Comparison of ENCODE assay signal across 11 cellular contexts in the genomic region with DNA sequence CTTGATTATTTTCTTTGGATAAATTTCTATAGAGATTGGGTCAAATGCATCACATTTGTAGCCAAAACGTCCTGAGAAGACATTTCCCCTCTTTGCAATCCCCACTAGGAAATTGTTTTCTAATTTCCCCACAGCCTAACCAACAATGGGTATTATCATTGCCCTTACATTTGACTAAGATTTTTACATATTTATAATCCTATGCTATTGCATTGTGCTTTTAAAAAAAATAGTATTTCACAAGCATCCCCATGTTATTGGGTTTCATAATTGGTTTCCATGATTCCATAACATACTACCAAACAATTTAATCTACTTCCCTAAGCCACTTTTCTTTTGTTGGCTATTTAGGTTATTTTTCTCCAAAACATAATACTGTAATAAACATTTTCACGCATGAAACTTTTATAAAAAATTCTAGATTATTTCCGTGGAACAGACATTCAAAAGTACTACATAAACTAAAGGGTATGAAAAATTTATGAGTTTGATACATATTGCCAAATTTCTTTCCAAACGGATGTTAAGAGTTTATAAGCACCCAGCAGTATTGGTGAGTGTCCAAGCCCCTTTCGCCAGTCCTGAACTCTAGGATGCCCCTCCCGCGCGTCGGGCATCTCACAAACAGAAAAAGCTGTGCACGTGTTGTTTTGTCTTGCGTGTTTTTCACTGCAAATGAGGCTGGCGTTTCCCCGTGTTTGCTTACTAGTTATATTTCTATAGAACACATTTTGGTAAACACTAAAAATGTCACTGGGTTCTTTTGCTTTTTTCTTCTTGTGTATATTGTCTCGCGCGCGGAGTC. TPM values are rescaled to one million over a fixed set of nuclear protein-coding genes. Genes with fewer than 3 reads are reported as not detected.
DNase-seq lines count a peak whose midpoint lies in the region; ATAC-seq and TF ChIP-seq lines count a peak whose summit lies in the region.
"Had no signal": no experiment of that assay in that cellular context is flagged by ENCODE, and none has a peak within 500 bp of the region (broad histone marks: within the 10 kb centered on the region; RNA-seq: fewer than 3 reads in every experiment).

No MANE protein-coding gene starts in this region.

- no peak for DNase-seq in CD4-positive, CD25-positive, alpha-beta regulatory T cell
- no peak for DNase-seq in Caco-2
- no peak for DNase-seq in activated T-helper 1 cell treated with anti-CD3 and anti-CD28 coated beads, Interleukin-12 subunit alpha, Interleukin-12 subunit beta, Interleukin-2, Interleukin-4 antibody, amounts not matched to agents 30 ng/mL and 10 ng/mL and 1 ng/mL, durations not matched to agents 14 hours and 24 hours and 36 hours (ENCODE audit: low spot score)
- no peak for DNase-seq in memory B cell (ENCODE audit: low spot score in 2 of 2)
- DNase-seq in NCI-H1105 (lab: John Stamatoyannopoulos, UW) = no peak
- DNase-seq: NCI-H2081 treated with DMSO at 0.1 percent for 48 hours, NCI-H748 treated with DMSO at 0.1 percent for 48 hours had no signal

- no peaks in the 10 kb centered on the region for H3K9me3 ChIP-seq in CD4-positive, CD25-positive, alpha-beta regulatory T cell (ENCODE audit: control insufficient read depth in 2 of 2, low read length in 2 of 2)
- no peaks in the 10 kb centered on the region for H3K9me3 ChIP-seq in Caco-2
- H3K9me3 ChIP-seq: breast epithelium, sigmoid colon had no signal

- intact Hi-C loops in Caco-2 (cut with micrococcal nuclease; ENCODE audit: unreplicated experiment) = no loop called here
- intact Hi-C loops in activated T-helper 1 cell treated with anti-CD3 and anti-CD28 coated beads, Interleukin-12 subunit alpha, Interleukin-12 subunit beta, Interleukin-2, Interleukin-4 antibody, amounts not matched to agents 30 ng/mL and 10 ng/mL and 1 ng/mL, durations not matched to agents 14 hours and 24 hours and 36 hours (cut with micrococcal nuclease) = loop anchor here (1.0 kb wide), 1 partner anchor 8 kb away; no protein-coding TSS in a partner anchor

- no peaks in the 10 kb centered on the region for H3K36me3 ChIP-seq in CD4-positive, CD25-positive, alpha-beta regulatory T cell (ENCODE audit: control insufficient read depth, insufficient read depth, low read length)
- no peaks in the 10 kb centered on the region for H3K36me3 ChIP-seq in Caco-2 (ENCODE audit: control insufficient read depth, insufficient read depth, low read length)
- H3K36me3 ChIP-seq: breast epithelium, sigmoid colon had no signal

- H3K4me1 Mint-ChIP-seq in CD4-positive, CD25-positive, alpha-beta regulatory T cell = peaks cover 0 to 30% (median 10%) of the 10 kb centered on the region in 4 donors
- H3K4me1 Mint-ChIP-seq in Caco-2 (ENCODE audit: low read depth, unreplicated experiment) (no peaks in the 10 kb centered on the region), memory B cell (peaks cover 8% of the 10 kb centered on the region)
- peaks cover 17% of the 10 kb centered on the region for H3K4me1 Mint-ChIP-seq in activated T-helper 1 cell treated with anti-CD3 and anti-CD28 coated beads, Interleukin-12 subunit alpha, Interleukin-12 subunit beta, Interleukin-2, Interleukin-4 antibody, amounts not matched to agents 30 ng/mL and 10 ng/mL and 1 ng/mL, durations not matched to agents 14 hours and 24 hours and 36 hours (ENCODE audit: low read depth)

- peaks cover 5% of the 10 kb centered on the region for H3K36me3 Mint-ChIP-seq in CD4-positive, CD25-positive, alpha-beta regulatory T cell
- H3K36me3 Mint-ChIP-seq in Caco-2 (ENCODE audit: insufficient read depth, unreplicated experiment) (no peaks in the 10 kb centered on the region), memory B cell (no peaks in the 10 kb centered on the region)
- H3K36me3 Mint-ChIP-seq in activated T-helper 1 cell treated with anti-CD3 and anti-CD28 coated beads, Interleukin-12 subunit alpha, Interleukin-12 subunit beta, Interleukin-2, Interleukin-4 antibody, amounts not matched to agents 30 ng/mL and 10 ng/mL and 1 ng/mL, durations not matched to agents 14 hours and 24 hours and 36 hours (ENCODE audit: low read depth) = peaks cover 1% of the 10 kb centered on the region

- no peak for TF ChIP-seq CTCF in Caco-2 (IDR thresholded peaks at IDR 0.05; ENCODE audit: insufficient read depth in 1 of 2, low read depth in 1 of 2, low read length in 1 of 2, severe bottlenecking in 1 of 2, unreplicated experiment in 1 of 2)

- no peak overlapping the region for H3K27ac ChIP-seq in CD4-positive, CD25-positive, alpha-beta regulatory T cell (ENCODE audit: insufficient read depth, low read length, poor library complexity, severe bottlenecking)
- H3K27ac ChIP-seq: breast epithelium, sigmoid colon had no signal

- peak overlapping the region; percentile 73 to 86 (median 81) for H3K4me3 Mint-ChIP-seq in CD4-positive, CD25-positive, alpha-beta regulatory T cell
- peak overlapping the region; percentile 79 for H3K4me3 Mint-ChIP-seq in Caco-2 (ENCODE audit: unreplicated experiment)
- peak overlapping the region; percentile 78 for H3K4me3 Mint-ChIP-seq in activated T-helper 1 cell treated with anti-CD3 and anti-CD28 coated beads, Interleukin-12 subunit alpha, Interleukin-12 subunit beta, Interleukin-2, Interleukin-4 antibody, amounts not matched to agents 30 ng/mL and 10 ng/mL and 1 ng/mL, durations not matched to agents 14 hours and 24 hours and 36 hours
- H3K4me3 Mint-ChIP-seq in memory B cell = peak overlapping the region; percentile 73

- CTCF ChIA-PET in Caco-2 (lab: Charles Lee) = no interaction called here

- no TSS peak for BruUV-seq in Caco-2 (replicated peaks; lab: Mats Ljungman, UMichigan)

- H3K4me3 ChIP-seq in CD4-positive, CD25-positive, alpha-beta regulatory T cell (ENCODE audit: low read depth, low read length) = no peak overlapping the region
- H3K4me3 ChIP-seq in Caco-2 (ENCODE audit: low read depth, low read length) = no peak overlapping the region

- H3K9me3 Mint-ChIP-seq in CD4-positive, CD25-positive, alpha-beta regulatory T cell = peaks cover 0 to 4% (median 0%) of the 10 kb centered on the region in 7 donors
- no peaks in the 10 kb centered on the region for H3K9me3 Mint-ChIP-seq in Caco-2 (ENCODE audit: unreplicated experiment)
- no peaks in the 10 kb centered on the region for H3K9me3 Mint-ChIP-seq in activated T-helper 1 cell treated with anti-CD3 and anti-CD28 coated beads, Interleukin-12 subunit alpha, Interleukin-12 subunit beta, Interleukin-2, Interleukin-4 antibody, amounts not matched to agents 30 ng/mL and 10 ng/mL and 1 ng/mL, durations not matched to agents 14 hours and 24 hours and 36 hours
- H3K9me3 Mint-ChIP-seq in memory B cell = no peaks in the 10 kb centered on the region

- POLR2A ChIA-PET in Caco-2 (lab: Charles Lee) = no interaction called here

- peaks cover 41% of the 10 kb centered on the region for H3K4me1 ChIP-seq in CD4-positive, CD25-positive, alpha-beta regulatory T cell (ENCODE audit: control insufficient read depth, insufficient read depth, low read length, poor library complexity, severe bottlenecking)
- peaks cover 6% of the 10 kb centered on the region; the same call in 1 of the 2 replicates for H3K4me1 ChIP-seq in Caco-2

- no peak overlapping the region for H3K27ac Mint-ChIP-seq in CD4-positive, CD25-positive, alpha-beta regulatory T cell
- H3K27ac Mint-ChIP-seq in Caco-2 (ENCODE audit: unreplicated experiment) (no peak overlapping the region), memory B cell (no peak overlapping the region)
- no peak overlapping the region for H3K27ac Mint-ChIP-seq in activated T-helper 1 cell treated with anti-CD3 and anti-CD28 coated beads, Interleukin-12 subunit alpha, Interleukin-12 subunit beta, Interleukin-2, Interleukin-4 antibody, amounts not matched to agents 30 ng/mL and 10 ng/mL and 1 ng/mL, durations not matched to agents 14 hours and 24 hours and 36 hours

- peaks cover 85% of the 10 kb centered on the region for H3K27me3 Mint-ChIP-seq in CD4-positive, CD25-positive, alpha-beta regulatory T cell
- H3K27me3 Mint-ChIP-seq in Caco-2 (ENCODE audit: insufficient read depth, unreplicated experiment) (peaks cover 24% of the 10 kb centered on the region), memory B cell (peaks cover 26% of the 10 kb centered on the region)
- peaks cover 67% of the 10 kb centered on the region for H3K27me3 Mint-ChIP-seq in activated T-helper 1 cell treated with anti-CD3 and anti-CD28 coated beads, Interleukin-12 subunit alpha, Interleukin-12 subunit beta, Interleukin-2, Interleukin-4 antibody, amounts not matched to agents 30 ng/mL and 10 ng/mL and 1 ng/mL, durations not matched to agents 14 hours and 24 hours and 36 hours (ENCODE audit: insufficient read depth)

- peaks cover 41% of the 10 kb centered on the region for H3K27me3 ChIP-seq in CD4-positive, CD25-positive, alpha-beta regulatory T cell (ENCODE audit: control insufficient read depth, insufficient read depth, low read length)
- H3K27me3 ChIP-seq in Caco-2 (replicated peaks; ENCODE audit: control insufficient read depth, insufficient read depth, low read length) = peaks cover 7% of the 10 kb centered on the region

- ATAC-seq in CD4-positive, CD25-positive, alpha-beta regulatory T cell (ENCODE audit: low read depth in 2 of 2) = no peak
- ATAC-seq in memory B cell (ENCODE audit: low read depth) (no peak), GM18519 (IDR thresholded peaks at IDR 0.05; ENCODE audit: low FRiP score, unreplicated experiment) (no peak), HG03175 (IDR thresholded peaks at IDR 0.05; ENCODE audit: unreplicated experiment) (no peak)

RNA-seq across cellular contexts. Expression of a gene that starts 2.0 kb away (rescaled TPM):
- not detected for total RNA-seq in CD4-positive, CD25-positive, alpha-beta regulatory T cell
- under 1 TPM; 0.17 to 0.32 (median 0.28) TPM for polyA plus RNA-seq in CD4-positive, CD25-positive, alpha-beta regulatory T cell
- total RNA-seq in Caco-2 (2022) = 0.16 and 0.19 TPM in 2 replicates
- total RNA-seq in activated T-helper 1 cell treated with anti-CD3 and anti-CD28 coated beads, Interleukin-12 subunit alpha, Interleukin-12 subunit beta, Interleukin-2, Interleukin-4 antibody, amounts not matched to agents 30 ng/mL and 10 ng/mL and 1 ng/mL, durations not matched to agents 14 hours and 24 hours and 36 hours = not detected in 2 replicates
- total RNA-seq: breast epithelium, sigmoid colon had no signal
